Comparison of ENCODE assay signal across 8 cellular contexts in the genomic region with DNA sequence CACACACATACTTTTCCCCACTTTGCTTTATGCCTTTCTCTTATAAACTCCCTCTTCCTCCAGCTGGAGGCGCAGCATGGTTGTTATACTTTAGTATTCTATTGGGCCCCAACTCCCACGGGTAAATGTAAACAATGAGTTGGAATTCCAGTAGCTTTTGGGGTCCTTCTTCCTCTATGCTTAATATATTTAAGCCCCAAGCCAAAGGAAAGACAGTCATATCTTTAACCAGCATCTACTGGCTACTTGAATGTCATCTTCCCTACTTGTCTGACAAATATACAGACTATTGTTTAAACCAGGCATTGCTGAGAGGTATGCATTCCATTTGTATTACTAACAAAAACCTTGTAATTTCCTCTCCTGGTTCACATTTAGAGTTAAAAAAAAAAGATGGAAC.
DNase-seq lines count a peak whose midpoint lies in the region; ATAC-seq, FAIRE-seq and TF ChIP-seq lines count a peak whose summit lies in the region.

No MANE protein-coding gene starts in this region.

- TF ChIP-seq RAD21 in SK-N-SH (IDR thresholded peaks at IDR 0.05; ENCODE audit: low read length), result no peak

- peak; percentile 96 for FAIRE-seq in urothelium cell line (lab: Jason Lieb, UNC)

- in situ Hi-C loops in G401 (cut with HindIII; ENCODE audit: low sequenced_read_pairs), result no loop called here

- intact Hi-C loops in MCF 10A (cut with micrococcal nuclease), result no loop called here
- intact Hi-C loops in breast epithelium (cut with DNase I; ENCODE audit: low total_unique reads), result no loop called here

- no peaks in the 10 kb centered on the region for H3K27me3 Mint-ChIP-seq in MCF 10A (ENCODE audit: insufficient read depth, unreplicated experiment)

- CTCF ChIA-PET in MCF 10A (lab: Yijun Ruan, JAX) (interaction anchor here (0.6 kb wide), 1 partner anchor 14 kb away, joined by 3 read pairs; no protein-coding TSS in a partner anchor), SK-N-SH (lab: Yijun Ruan, JAX) (interaction anchor here (0.9 kb wide), 1 partner anchor 11 kb away, joined by 3 read pairs; no protein-coding TSS in a partner anchor)

- WGBS in SK-N-SH (ENCODE audit: low lambda C conversion rate), result 52% methylated on average over 2 of the region's 2 CpGs

- TF ChIP-seq POLR2A in breast epithelium (IDR thresholded peaks at IDR 0.05), result no peak

- no peaks in the 10 kb centered on the region for H3K4me1 ChIP-seq in breast epithelium
- H3K4me1 ChIP-seq in SK-N-SH (ENCODE audit: control insufficient read depth in 1 of 2, insufficient read depth in 2 of 2, low read depth in 1 of 2, low read length in 1 of 2), result peaks cover 0 to 11% of the 10 kb centered on the region in 2 experiments; a peak in 3 of 4 replicates

- no peaks in the 10 kb centered on the region for H3K9me3 ChIP-seq in breast epithelium
- H3K9me3 ChIP-seq in SK-N-SH, result no peaks in the 10 kb centered on the region

- TF ChIP-seq CTCF in MCF 10A (IDR thresholded peaks at IDR 0.05; ENCODE audit: unreplicated experiment) (no peak), breast epithelium (IDR thresholded peaks at IDR 0.05) (no peak), SK-N-SH (IDR thresholded peaks at IDR 0.05) (peak; percentile 50), fibroblast of pulmonary artery (IDR thresholded peaks at IDR 0.05; ENCODE audit: low read length, missing control alignments) (peak; percentile 51)

- no peak overlapping the region for H3K9ac ChIP-seq in SK-N-SH

- H3K4me3 ChIP-seq in breast epithelium, result no peak overlapping the region
- no peak overlapping the region for H3K4me3 ChIP-seq in SK-N-SH (ENCODE audit: low read depth in 2 of 2, low read length in 1 of 2)
- H3K4me3 ChIP-seq in fibroblast of pulmonary artery (replicated peaks; ENCODE audit: low read depth, low read length), result no peak overlapping the region

- no peaks in the 10 kb centered on the region for H3K9me3 Mint-ChIP-seq in MCF 10A (ENCODE audit: unreplicated experiment)

- H3K9me2 ChIP-seq in SK-N-SH, result no peaks in the 10 kb centered on the region

- peak in 1 of 2 experiments; percentile 48; a peak in 2 of 4 replicates for TF ChIP-seq EP300 in SK-N-SH (IDR thresholded peaks at IDR 0.05; ENCODE audit: borderline replicate concordance in 1 of 2, low read depth in 1 of 2, low read length in 1 of 2)

- H3K4me3 Mint-ChIP-seq in MCF 10A (ENCODE audit: unreplicated experiment), result no peak overlapping the region

- DNase-seq in MCF 10A (ENCODE audit: unreplicated experiment) (peak; percentile 30), breast epithelium (ENCODE audit: low spot score in 2 of 2) (no peak), SK-N-SH (no peak), fibroblast of pulmonary artery (ENCODE audit: low read depth) (peak; percentile 82), urothelium cell line (ENCODE audit: low spot score) (peak; percentile 67), cerebellum (ENCODE audit: low spot score) (no peak), G401 (ENCODE audit: low spot score) (no peak)

- H3K27ac ChIP-seq in breast epithelium, result no peak overlapping the region
- H3K27ac ChIP-seq in SK-N-SH (ENCODE audit: low read depth in 2 of 2, low read length in 1 of 2), result peak overlapping the region; percentile 58 to 66

- no peaks in the 10 kb centered on the region for H4K20me1 ChIP-seq in SK-N-SH (ENCODE audit: insufficient read depth)

- no peaks in the 10 kb centered on the region for H3K27me3 ChIP-seq in breast epithelium
- H3K27me3 ChIP-seq in SK-N-SH (ENCODE audit: insufficient read depth), result no peaks in the 10 kb centered on the region

- BruUV-seq in MCF 10A (replicated peaks; lab: Mats Ljungman, UMichigan), result no TSS peak

- H3K36me3 ChIP-seq in breast epithelium, result no peaks in the 10 kb centered on the region
- peaks cover 5 to 14% of the 10 kb centered on the region in 2 experiments for H3K36me3 ChIP-seq in SK-N-SH (replicated peaks in 1 of 2; ENCODE audit: control insufficient read depth in 1 of 2, insufficient read depth in 2 of 2, low read length in 1 of 2)

- POLR2A ChIA-PET in MCF 10A (lab: Yijun Ruan, JAX) (interaction anchor here (0.7 kb wide), 1 partner anchor 36 kb away, joined by 3 read pairs; no protein-coding TSS in a partner anchor), SK-N-SH (lab: Yijun Ruan, JAX) (no interaction called here)

- ATAC-seq in GM21717 (IDR thresholded peaks at IDR 0.05; ENCODE audit: unreplicated experiment), result no peak

- peak overlapping the region; percentile 31 for H3K4me2 ChIP-seq in SK-N-SH

- no peak overlapping the region for H2AFZ ChIP-seq in SK-N-SH (ENCODE audit: low read depth)

- peak overlapping the region; percentile 6 for H3K27ac Mint-ChIP-seq in MCF 10A (ENCODE audit: low read depth, unreplicated experiment)

- H3K4me1 Mint-ChIP-seq in MCF 10A (ENCODE audit: insufficient read depth, unreplicated experiment), result peaks cover 5% of the 10 kb centered on the region

- no peaks in the 10 kb centered on the region for H3K79me2 ChIP-seq in SK-N-SH (ENCODE audit: insufficient read depth)

- peaks cover 38% of the 10 kb centered on the region for H3K36me3 Mint-ChIP-seq in MCF 10A (ENCODE audit: insufficient read depth, unreplicated experiment)

- H3F3A ChIP-seq in SK-N-SH (replicated peaks; ENCODE audit: insufficient read depth), result peaks cover 38% of the 10 kb centered on the region

TF ChIP-seq in SK-N-SH, 30 proteins besides CTCF, POLR2A, EP300 and RAD21:
- TF ChIP-seq TCF12 (IDR thresholded peaks at IDR 0.05), result peak; percentile 72
- no peak for TF ChIP-seq SMC3 (IDR thresholded peaks at IDR 0.05; ENCODE audit: low read depth, low read length)
- TF ChIP-seq TEAD4 (IDR thresholded peaks at IDR 0.05; ENCODE audit: borderline replicate concordance, insufficient read depth), result 0 out of 2 replicates have a peak, but pooled peaks have one; percentile 36
- TF ChIP-seq RXRA (IDR thresholded peaks at IDR 0.05; ENCODE audit: borderline replicate concordance, low read depth), result no peak
- TF ChIP-seq, protein P1, sequence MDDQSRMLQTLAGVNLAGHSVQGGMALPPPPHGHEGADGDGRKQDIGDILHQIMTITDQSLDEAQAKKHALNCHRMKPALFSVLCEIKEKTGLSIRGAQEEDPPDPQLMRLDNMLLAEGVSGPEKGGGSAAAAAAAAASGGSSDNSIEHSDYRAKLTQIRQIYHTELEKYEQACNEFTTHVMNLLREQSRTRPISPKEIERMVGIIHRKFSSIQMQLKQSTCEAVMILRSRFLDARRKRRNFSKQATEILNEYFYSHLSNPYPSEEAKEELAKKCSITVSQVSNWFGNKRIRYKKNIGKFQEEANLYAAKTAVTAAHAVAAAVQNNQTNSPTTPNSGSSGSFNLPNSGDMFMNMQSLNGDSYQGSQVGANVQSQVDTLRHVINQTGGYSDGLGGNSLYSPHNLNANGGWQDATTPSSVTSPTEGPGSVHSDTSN (IDR thresholded peaks at IDR 0.05), result peak; percentile 73
- TF ChIP-seq JUND (IDR thresholded peaks at IDR 0.05), result peak; percentile 43; the same call in 1 of the 2 replicates
- no peak for TF ChIP-seq POLR2AphosphoS5 (IDR thresholded peaks at IDR 0.05; ENCODE audit: low read depth, low read length)
- no peak for TF ChIP-seq CHD2 (IDR thresholded peaks at IDR 0.05; ENCODE audit: low read length, partially characterized antibody)
- TF ChIP-seq NFIC (IDR thresholded peaks at IDR 0.05; ENCODE audit: borderline replicate concordance), result no peak; the same call in 1 of the 2 replicates
- TF ChIP-seq FOSL2 (IDR thresholded peaks at IDR 0.05; ENCODE audit: borderline replicate concordance, low read depth), result peak; percentile 65; the same call in 1 of the 2 replicates
- 0 out of 2 replicates have a peak, but pooled peaks have one; percentile 29 for TF ChIP-seq MEF2A (IDR thresholded peaks at IDR 0.05; ENCODE audit: borderline replicate concordance, low read depth)

Comparison
In these comparisons a context has a peak if more than half of its experiments do, and no peak if none do; other contexts are left out.
1. DNase-seq: peak in MCF 10A (single experiment), fibroblast of pulmonary artery (single experiment) and urothelium cell line (single experiment); none in breast epithelium (0 of 2), SK-N-SH (single experiment), cerebellum (single experiment) and G401 (single experiment).
2. CTCF ChIP-seq: peak in SK-N-SH (single experiment) and fibroblast of pulmonary artery (single experiment); none in MCF 10A (single experiment) and breast epithelium (0 of 3).
3. H3K27ac ChIP-seq: peak in SK-N-SH (2 of 2); none in breast epithelium (0 of 2).